In the genomic region with DNA sequence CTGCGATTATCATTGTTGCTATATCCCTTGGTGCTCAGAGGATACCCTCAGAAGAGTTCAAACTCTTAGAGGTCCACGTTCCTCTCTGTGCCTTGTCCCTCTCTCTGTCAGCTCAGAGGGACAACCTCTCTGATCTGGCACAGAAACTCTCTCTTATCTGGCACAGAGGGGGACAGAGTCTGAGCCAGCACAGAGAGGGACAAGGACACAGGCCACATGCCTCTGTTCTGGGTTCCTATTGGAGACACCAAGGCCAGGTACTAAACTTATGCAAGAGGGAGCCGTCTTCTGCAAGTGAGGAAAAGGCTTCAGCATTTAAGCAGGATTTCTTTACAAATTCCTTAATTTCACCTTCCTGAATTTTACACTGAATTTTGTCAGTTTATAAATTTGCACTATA, we compare ENCODE assay signal across 1 cellular context.
TF ChIP-seq lines count a peak whose summit lies in the region.

No MANE protein-coding gene starts in this region.

TF ChIP-seq in liver, 16 proteins besides CTCF, POLR2A, EP300 and RAD21 (continued from another document):
- TF ChIP-seq ZBTB33 (IDR thresholded peaks at IDR 0.05) (no peak), SP1 (IDR thresholded peaks at IDR 0.05) (no peak), FOXA1 (IDR thresholded peaks at IDR 0.05) (no peak), HNF4A (conservative IDR thresholded peaks at IDR 0.05) (peak; percentile 39 to 68), EGR1 (IDR thresholded peaks at IDR 0.05; ENCODE audit: low read depth in 2 of 2) (no peak)
TF ChIP-seq in liver: peak in this region for 2.
